Comparison of ENCODE assay signal across 19 cellular contexts in genomic region chr18:79117380-79117779, GRCh38. TPM values are rescaled to one million over a fixed set of nuclear protein-coding genes. Genes with fewer than 3 reads are reported as not detected.
DNase-seq lines count a peak whose midpoint lies in the region; ATAC-seq lines count a peak whose summit lies in the region.
"Had no signal": no experiment of that assay in that cellular context is flagged by ENCODE, and none has a peak within 500 bp of the region (broad histone marks: within the 10 kb centered on the region; RNA-seq: fewer than 3 reads in every experiment).

No MANE protein-coding gene starts in this region.

- H3K27me3 ChIP-seq in adipocyte (replicated peaks; ENCODE audit: control insufficient read depth, insufficient read depth, low read length), result no peaks in the 10 kb centered on the region

- H3K36me3 ChIP-seq in adipocyte (ENCODE audit: control insufficient read depth, insufficient read depth, low read length, severe bottlenecking), result peaks cover 6% of the 10 kb centered on the region

- peak; percentile 35 for DNase-seq in H4 (ENCODE audit: low spot score)
- no peak for DNase-seq in adipocyte (ENCODE audit: low read depth)
- DNase-seq in left kidney (ENCODE audit: low read depth, low spot score), result peak; percentile 43
- DNase-seq in skeletal muscle cell (ENCODE audit: low read depth), result peak; percentile 6
- no peak for DNase-seq in DMS114 treated with DMSO at 0.1 percent for 48 hours (lab: John Stamatoyannopoulos, UW; ENCODE audit: unreplicated experiment)
- DNase-seq in ureter (ENCODE audit: low spot score), result no peak
- DNase-seq: Caco-2; CD4-positive, CD25-positive, alpha-beta regulatory T cell; NCI-H1105; NCI-H2081; NCI-H2171 treated with DMSO at 0.1 percent for 48 hours; NCI-H446 treated with DMSO at 0.1 percent for 48 hours; NCI-H748 treated with DMSO at 0.1 percent for 48 hours; NK-92 treated with Interleukin-12 subunit alpha and Interleukin-12 subunit beta, amount 100 ng/mL, for 24 hours; SHP77 treated with DMSO at 0.1 percent for 48 hours; SK-N-SH had no signal

- H3K4me3 ChIP-seq in adipocyte (ENCODE audit: low read length) (peak overlapping the region; percentile 15), skeletal muscle cell (ENCODE audit: low read depth, low read length) (no peak overlapping the region)
- H3K4me3 ChIP-seq: K562 had no signal

- H3K4me1 ChIP-seq in adipocyte (ENCODE audit: control insufficient read depth, insufficient read depth, low read length), result peaks cover 24% of the 10 kb centered on the region
- H3K4me1 ChIP-seq: Caco-2 had no signal

- no peaks in the 10 kb centered on the region for H3K9me3 ChIP-seq in adipocyte (ENCODE audit: control insufficient read depth, low read length)
- H3K9me3 ChIP-seq: Caco-2, SK-N-SH had no signal

- H3K9ac ChIP-seq in adipocyte (ENCODE audit: low read length), result no peak overlapping the region
- H3K9ac ChIP-seq: SK-N-SH had no signal

- ATAC-seq in GM21825 (IDR thresholded peaks at IDR 0.05; ENCODE audit: unreplicated experiment), result no peak
- no peak for ATAC-seq in HG03442 (IDR thresholded peaks at IDR 0.05; ENCODE audit: unreplicated experiment)
- ATAC-seq: K562 had no signal

RNA-seq across cellular contexts. Expression of gene ATP9B, which starts 48.2 kb away (rescaled TPM):
- total RNA-seq in H4 (2014; rRNA removed; shearing (Covaris generic)), result 8.2 and 9.4 TPM in 2 replicates
- 69.6 TPM for total RNA-seq in ureter

Comparison
In these comparisons a context has a peak if more than half of its experiments do, and no peak if none do; other contexts are left out.
1. DNase-seq: peak in H4 (single experiment), left kidney (single experiment) and skeletal muscle cell (single experiment); none in adipocyte (single experiment), DMS114 treated with DMSO at 0.1 percent for 48 hours (single experiment) and ureter (single experiment).